In genomic region chr4:110165382-110166285, GRCh38 we compare ENCODE assay signal across 7 cellular contexts. TPM values are rescaled to one million over a fixed set of nuclear protein-coding genes. Genes with fewer than 3 reads are reported as not detected.
DNase-seq lines count a peak whose midpoint lies in the region; ATAC-seq and TF ChIP-seq lines count a peak whose summit lies in the region.

No MANE protein-coding gene starts in this region.

- H4K20me1 ChIP-seq in neural progenitor cell (ENCODE audit: low read depth): peaks cover 16% of the 10 kb centered on the region

- peak; percentile 70 for DNase-seq in T-helper 2 cell treated with Interferon-gamma antibody and Interleukin-4, amounts not matched to agents 5 μg/mL and 100 μg/mL, for 36 hours (ENCODE audit: low spot score)
- DNase-seq in astrocyte of the spinal cord (ENCODE audit: low read depth, low spot score) (peak; percentile 66), neural progenitor cell (ENCODE audit: low spot score) (peak; percentile 8), NCI-H2227 treated with DMSO at 0.1 percent for 48 hours (lab: John Stamatoyannopoulos, UW) (no peak)

- in situ Hi-C loops in astrocyte of the spinal cord (cut with HindIII; ENCODE audit: low sequenced_read_pairs): no loop called here

- peaks cover 29% of the 10 kb centered on the region for H3K4me1 Mint-ChIP-seq in T-helper 2 cell treated with Interferon-gamma antibody and Interleukin-4, amounts not matched to agents 5 μg/mL and 100 μg/mL, for 36 hours (ENCODE audit: low read depth)
- H3K4me1 Mint-ChIP-seq in neural progenitor cell: peaks cover 15% of the 10 kb centered on the region

- H3K27ac Mint-ChIP-seq in T-helper 2 cell treated with Interferon-gamma antibody and Interleukin-4, amounts not matched to agents 5 μg/mL and 100 μg/mL, for 36 hours: peak overlapping the region; percentile 98
- no peak overlapping the region for H3K27ac Mint-ChIP-seq in neural progenitor cell

- H3K9me3 ChIP-seq in neural progenitor cell (ENCODE audit: low read depth): no peaks in the 10 kb centered on the region

- H3K9ac ChIP-seq in neural progenitor cell: no peak overlapping the region

- H3K4me3 Mint-ChIP-seq in T-helper 2 cell treated with Interferon-gamma antibody and Interleukin-4, amounts not matched to agents 5 μg/mL and 100 μg/mL, for 36 hours: peak overlapping the region; percentile 77
- no peak overlapping the region for H3K4me3 Mint-ChIP-seq in neural progenitor cell

- no peaks in the 10 kb centered on the region for H3K27me3 Mint-ChIP-seq in T-helper 2 cell treated with Interferon-gamma antibody and Interleukin-4, amounts not matched to agents 5 μg/mL and 100 μg/mL, for 36 hours (ENCODE audit: low read depth)
- no peaks in the 10 kb centered on the region for H3K27me3 Mint-ChIP-seq in neural progenitor cell (ENCODE audit: insufficient read depth, low read depth)

- TF ChIP-seq CTCF in astrocyte of the spinal cord (IDR thresholded peaks at IDR 0.05; ENCODE audit: low read depth, low read length): no peak
- TF ChIP-seq CTCF in neural progenitor cell (IDR thresholded peaks at IDR 0.05): no peak

- H3K4me1 ChIP-seq in neural progenitor cell: no peaks in the 10 kb centered on the region

- H3F3A ChIP-seq in neural progenitor cell (ENCODE audit: low read depth): no peaks in the 10 kb centered on the region

- no peaks in the 10 kb centered on the region for H3K9me3 Mint-ChIP-seq in T-helper 2 cell treated with Interferon-gamma antibody and Interleukin-4, amounts not matched to agents 5 μg/mL and 100 μg/mL, for 36 hours
- H3K9me3 Mint-ChIP-seq in neural progenitor cell: no peaks in the 10 kb centered on the region

- no peak overlapping the region for H3K27ac ChIP-seq in neural progenitor cell

- H3K36me3 Mint-ChIP-seq in T-helper 2 cell treated with Interferon-gamma antibody and Interleukin-4, amounts not matched to agents 5 μg/mL and 100 μg/mL, for 36 hours (ENCODE audit: low read depth): peaks cover 29% of the 10 kb centered on the region
- peaks cover 30% of the 10 kb centered on the region for H3K36me3 Mint-ChIP-seq in neural progenitor cell

- peak; percentile 85 for ATAC-seq in GM18907 (IDR thresholded peaks at IDR 0.05; ENCODE audit: unreplicated experiment)
- peak; percentile 83 for ATAC-seq in HG03571 (IDR thresholded peaks at IDR 0.05; ENCODE audit: unreplicated experiment)
- ATAC-seq in HG03025 (IDR thresholded peaks at IDR 0.05; ENCODE audit: low FRiP score, unreplicated experiment): no peak

- H3K27me3 ChIP-seq in neural progenitor cell: no peaks in the 10 kb centered on the region

- peaks cover 75% of the 10 kb centered on the region for H3K79me2 ChIP-seq in neural progenitor cell (ENCODE audit: low read depth)

- no peak overlapping the region for H3K4me3 ChIP-seq in astrocyte of the spinal cord (ENCODE audit: low read depth, low read length)
- H3K4me3 ChIP-seq in neural progenitor cell: no peak overlapping the region

- H3K36me3 ChIP-seq in neural progenitor cell: no peaks in the 10 kb centered on the region

- H3K4me2 ChIP-seq in neural progenitor cell: no peak overlapping the region

- no peak overlapping the region for H2AFZ ChIP-seq in neural progenitor cell (replicated peaks)

RNA-seq across cellular contexts. Expression of gene ELOVL6, which starts 32.8 kb away (rescaled TPM):
- total RNA-seq in neural progenitor cell (ENCODE audit: low replicate concordance): 45.9 and 54.4 TPM in 2 replicates
